20 cellular contexts compared by ENCODE assay signal in genomic region chr5:143673676-143674468, GRCh38.
DNase-seq lines count a peak whose midpoint lies in the region; ATAC-seq, FAIRE-seq and TF ChIP-seq lines count a peak whose summit lies in the region.
"Had no signal": no experiment of that assay in that cellular context is flagged by ENCODE, and none has a peak within 500 bp of the region (broad histone marks: within the 10 kb centered on the region; RNA-seq: fewer than 3 reads in every experiment).

No MANE protein-coding gene starts in this region.

- H3K27me3 ChIP-seq in lung (ENCODE audit: control insufficient read depth, insufficient read depth) (no peaks in the 10 kb centered on the region), ovary (no peaks in the 10 kb centered on the region)
- H3K27me3 ChIP-seq: gastrocnemius medialis had no signal

- no peak for FAIRE-seq in GM12892 (lab: Jason Lieb, UNC)
- FAIRE-seq: small intestine had no signal

- intact Hi-C loops in ovary (cut with DNase I): no loop called here

- 71 to 87% methylated on average over 3 of the region's 3 CpGs for WGBS in lung, 2 donors
- 80 to 89% (median 88%) methylated on average over 3 of the region's 3 CpGs for WGBS in ovary, 3 donors

- DNase-seq in COLO668 (lab: John Stamatoyannopoulos, UW; ENCODE audit: unreplicated experiment) (peak; percentile 23), astrocyte of the hippocampus (ENCODE audit: low read depth, low spot score) (peak; percentile 66), lung (ENCODE audit: low spot score) (no peak), GM12892 (ENCODE audit: insufficient read length) (no peak), ovary (no peak)
- DNase-seq in natural killer cell treated with Interleukin-12 subunit alpha and Interleukin-12 subunit beta and Interleukin-15 and Interleukin-18, amount 100 ng/mL, for 72 hours (ENCODE audit: low spot score): no peak
- DNase-seq: activated CD8-positive, alpha-beta memory T cell treated with anti-CD3 and anti-CD28 coated beads for 24 hours; activated naive CD8-positive, alpha-beta T cell treated with anti-CD3 and anti-CD28 coated beads, Interleukin-2, amount 10 ng/mL, durations not matched to agents 7 days and 5 days; dermis blood vessel endothelial cell; gastrocnemius medialis; HFFc6; NCI-H1092 treated with DMSO at 0.1 percent for 48 hours; NCI-H446; small intestine; stimulated activated CD4-positive, alpha-beta T cell treated with anti-CD3 and anti-CD28 coated beads, Interleukin-4, amount 100 ng/mL, for 24 hours had no signal

- TF ChIP-seq EP300 in ovary (IDR thresholded peaks at IDR 0.05): no peak

- H3K27ac Mint-ChIP-seq in natural killer cell treated with Interleukin-12 subunit alpha and Interleukin-12 subunit beta and Interleukin-15 and Interleukin-18, amount 100 ng/mL, for 72 hours: peak overlapping the region in 1 of 2 donors; percentile 49
- H3K27ac Mint-ChIP-seq: activated naive CD8-positive, alpha-beta T cell treated with anti-CD3 and anti-CD28 coated beads, Interleukin-2, amount 10 ng/mL, durations not matched to agents 7 days and 5 days; B cell; HFFc6 had no signal

- no peak for TF ChIP-seq POLR2A in GM12892 (IDR thresholded peaks at IDR 0.05; ENCODE audit: low read depth, low read length)
- TF ChIP-seq POLR2A in ovary (IDR thresholded peaks at IDR 0.05): no peak

- H3K36me3 ChIP-seq in HEK293 (ENCODE audit: control insufficient read depth in 2 of 2, insufficient read depth in 1 of 2, low read length in 2 of 2) (no peaks in the 10 kb centered on the region), lung (ENCODE audit: control insufficient read depth in 2 of 2, insufficient read depth in 2 of 2, low read length in 2 of 2) (no peaks in the 10 kb centered on the region), ovary (no peaks in the 10 kb centered on the region)
- H3K36me3 ChIP-seq: gastrocnemius medialis had no signal

- H3K36me3 Mint-ChIP-seq in natural killer cell treated with Interleukin-12 subunit alpha and Interleukin-12 subunit beta and Interleukin-15 and Interleukin-18, amount 100 ng/mL, for 72 hours: peaks cover 10% of the 10 kb centered on the region
- H3K36me3 Mint-ChIP-seq: activated naive CD8-positive, alpha-beta T cell treated with anti-CD3 and anti-CD28 coated beads, Interleukin-2, amount 10 ng/mL, durations not matched to agents 7 days and 5 days had no signal

- H3K4me3 ChIP-seq in HEK293 (ENCODE audit: low read depth, low read length): no peak overlapping the region
- H3K4me3 ChIP-seq in lung: no peak overlapping the region
- H3K4me3 ChIP-seq in ovary: no peak overlapping the region
- H3K4me3 ChIP-seq: gastrocnemius medialis had no signal

- ATAC-seq in lung (ENCODE audit: insufficient read depth, low FRiP score) (peak; percentile 44), GM18498 (IDR thresholded peaks at IDR 0.05; ENCODE audit: unreplicated experiment) (no peak)
- ATAC-seq in natural killer cell treated with Interleukin-12 subunit alpha and Interleukin-12 subunit beta and Interleukin-15 and Interleukin-18, amount 100 ng/mL, for 72 hours: no peak
- ATAC-seq: gastrocnemius medialis had no signal

- no peak overlapping the region for H3K27ac ChIP-seq in HEK293 (ENCODE audit: extremely low read depth, low read depth, low read length)
- H3K27ac ChIP-seq in lung (ENCODE audit: low read depth in 1 of 2, low read length in 1 of 2): peak overlapping the region in 1 of 2 donors; percentile 52
- no peak overlapping the region for H3K27ac ChIP-seq in ovary
- H3K27ac ChIP-seq: gastrocnemius medialis, KMS-11, parathyroid adenoma had no signal

- H3K9me3 Mint-ChIP-seq in natural killer cell treated with Interleukin-12 subunit alpha and Interleukin-12 subunit beta and Interleukin-15 and Interleukin-18, amount 100 ng/mL, for 72 hours: peaks cover 7% of the 10 kb centered on the region

- peaks cover 7 to 10% of the 10 kb centered on the region in 2 donors for H3K4me1 Mint-ChIP-seq in natural killer cell treated with Interleukin-12 subunit alpha and Interleukin-12 subunit beta and Interleukin-15 and Interleukin-18, amount 100 ng/mL, for 72 hours (ENCODE audit: low read depth in 2 of 2)

- H3K4me3 Mint-ChIP-seq in natural killer cell treated with Interleukin-12 subunit alpha and Interleukin-12 subunit beta and Interleukin-15 and Interleukin-18, amount 100 ng/mL, for 72 hours: no peak overlapping the region
- H3K4me3 Mint-ChIP-seq: activated naive CD8-positive, alpha-beta T cell treated with anti-CD3 and anti-CD28 coated beads, Interleukin-2, amount 10 ng/mL, durations not matched to agents 7 days and 5 days; B cell; HFFc6 had no signal

- H3K4me1 ChIP-seq in HEK293 (ENCODE audit: control insufficient read depth, insufficient read depth, low read length): no peaks in the 10 kb centered on the region
- H3K4me1 ChIP-seq in lung (ENCODE audit: control insufficient read depth in 2 of 2, insufficient read depth in 2 of 2, low read length in 2 of 2): peaks cover 0 to 2% of the 10 kb centered on the region in 2 donors
- H3K4me1 ChIP-seq in ovary (ENCODE audit: insufficient read depth): no peaks in the 10 kb centered on the region
- H3K4me1 ChIP-seq: parathyroid adenoma had no signal

- H3K9me3 ChIP-seq in HEK293 (ENCODE audit: control insufficient read depth, insufficient read depth, low read depth, low read length) (no peaks in the 10 kb centered on the region), lung (ENCODE audit: control insufficient read depth in 2 of 2, insufficient read depth in 1 of 2, low read length in 1 of 2) (peaks cover 0 to 3% of the 10 kb centered on the region in 2 donors), ovary (no peaks in the 10 kb centered on the region)
- H3K9me3 ChIP-seq: gastrocnemius medialis had no signal

- peaks cover 3 to 5% of the 10 kb centered on the region in 2 donors for H3K27me3 Mint-ChIP-seq in natural killer cell treated with Interleukin-12 subunit alpha and Interleukin-12 subunit beta and Interleukin-15 and Interleukin-18, amount 100 ng/mL, for 72 hours
- H3K27me3 Mint-ChIP-seq: B cell had no signal

- CTCF ChIA-PET in HEK293 (lab: Yijun Ruan, JAX): interaction anchor here (0.6 to 1.4 kb wide), 2 partner anchors 12 to 159 kb away, joined by 3 read pairs; no protein-coding TSS in a partner anchor

- no peak for TF ChIP-seq CTCF in HEK293 (tag by site-specific recombination; IDR thresholded peaks at IDR 0.05)
- TF ChIP-seq CTCF in lung (IDR thresholded peaks at IDR 0.05; ENCODE audit: control extremely low read depth, extremely low read depth): no peak
- TF ChIP-seq CTCF in ovary (IDR thresholded peaks at IDR 0.05): no peak

- POLR2A ChIA-PET in HEK293 (lab: Yijun Ruan, JAX): interaction anchor here (0.6 kb wide), 1 partner anchor 1781 kb away, joined by 4 read pairs; no protein-coding TSS in a partner anchor

TF ChIP-seq in HEK293, 187 proteins besides CTCF, POLR2A, EP300 and RAD21:
- TF ChIP-seq KLF9 (tag by site-specific recombination; IDR thresholded peaks at IDR 0.05; ENCODE audit: low read depth) (no peak), SCRT2 (tag by site-specific recombination; IDR thresholded peaks at IDR 0.05) (peak; percentile 41)

Comparison
In these comparisons a context has a peak if more than half of its experiments do, and no peak if none do; other contexts are left out.
1. DNase-seq: peak in COLO668 (single experiment) and astrocyte of the hippocampus (single experiment); none in lung (single experiment), natural killer cell treated with Interleukin-12 subunit alpha and Interleukin-12 subunit beta and Interleukin-15 and Interleukin-18, amount 100 ng/mL, for 72 hours (single experiment), GM12892 (single experiment) and ovary (0 of 5).